8 cellular contexts compared by ENCODE assay signal in genomic region chr2:19362094-19362649, GRCh38. TPM values are rescaled to one million over a fixed set of nuclear protein-coding genes. Genes with fewer than 3 reads are reported as not detected.
A peak's percentile ranks its signal among the peaks of the same experiment; 100 is the strongest.
DNase-seq lines count a peak whose midpoint lies in the region; TF ChIP-seq lines count a peak whose summit lies in the region.

No MANE protein-coding gene starts in this region.

- no peak overlapping the region for H3K4ac ChIP-seq in mesendoderm (ENCODE audit: low read depth, low read length)

- WGBS in mesendoderm (ENCODE audit: extremely low coverage, insufficient coverage, low lambda C conversion rate), result no CpG with 5 or more reads among the region's 14 CpGs

- no peak overlapping the region for H4K5ac ChIP-seq in mesendoderm (ENCODE audit: low read length)

- no peak overlapping the region for H2BK5ac ChIP-seq in mesendoderm (ENCODE audit: low read length)

- no peak overlapping the region for H3K56ac ChIP-seq in mesendoderm (ENCODE audit: low read length)

- H3K9me3 Mint-ChIP-seq in activated CD4-positive, alpha-beta T cell treated with anti-CD3 and anti-CD28 coated beads, Interleukin-2, amount 10 ng/mL, durations not matched to agents 7 days and 5 days, result no peaks in the 10 kb centered on the region

- POLR2A ChIA-PET in activated CD4-positive, alpha-beta T cell treated with anti-CD3 and anti-CD28 coated beads, Interleukin-2, amount 10 ng/mL, durations not matched to agents 7 days and 5 days (lab: Charles Lee), result no interaction called here

- H3K79me1 ChIP-seq in mesendoderm (ENCODE audit: low read length), result no peaks in the 10 kb centered on the region

- no peak overlapping the region for H2AK5ac ChIP-seq in mesendoderm (ENCODE audit: low read length)

- no peak overlapping the region for H3K18ac ChIP-seq in mesendoderm (ENCODE audit: low read length)

- no peaks in the 10 kb centered on the region for H3K9me3 ChIP-seq in breast epithelium

- H3K4me1 Mint-ChIP-seq in activated CD4-positive, alpha-beta T cell treated with anti-CD3 and anti-CD28 coated beads, Interleukin-2, amount 10 ng/mL, durations not matched to agents 7 days and 5 days, result peaks cover 37% of the 10 kb centered on the region

- H3K4me1 ChIP-seq in breast epithelium (no peaks in the 10 kb centered on the region), mesendoderm (ENCODE audit: control insufficient read depth, low read depth, low read length) (peaks cover 4% of the 10 kb centered on the region)

- H3K27ac Mint-ChIP-seq in activated CD4-positive, alpha-beta T cell treated with anti-CD3 and anti-CD28 coated beads, Interleukin-2, amount 10 ng/mL, durations not matched to agents 7 days and 5 days, result peak overlapping the region; percentile 74

- H3K36me3 ChIP-seq in breast epithelium (no peaks in the 10 kb centered on the region), mesendoderm (ENCODE audit: control insufficient read depth, insufficient read depth, low read length) (no peaks in the 10 kb centered on the region)

- no peaks in the 10 kb centered on the region for H3K36me3 Mint-ChIP-seq in activated CD4-positive, alpha-beta T cell treated with anti-CD3 and anti-CD28 coated beads, Interleukin-2, amount 10 ng/mL, durations not matched to agents 7 days and 5 days (ENCODE audit: low read depth)

- no peak overlapping the region for H3K4me2 ChIP-seq in mesendoderm (ENCODE audit: low read length)

- H3K27ac ChIP-seq in breast epithelium (peak overlapping the region; percentile 51 to 54), mesendoderm (ENCODE audit: low read depth, low read length) (no peak overlapping the region)

- H2BK15ac ChIP-seq in mesendoderm (replicated peaks; ENCODE audit: low read depth), result no peak overlapping the region

- peaks cover 0 to 17% of the 10 kb centered on the region in 2 donors for H3K27me3 ChIP-seq in breast epithelium
- peaks cover 68% of the 10 kb centered on the region for H3K27me3 ChIP-seq in mesendoderm (ENCODE audit: insufficient read depth, low read length, poor library complexity)

- H3K79me2 ChIP-seq in mesendoderm (ENCODE audit: control insufficient read depth, insufficient read depth, low read length), result no peaks in the 10 kb centered on the region

- TF ChIP-seq CTCF in breast epithelium (IDR thresholded peaks at IDR 0.05), result no peak

- peak; percentile 47 for DNase-seq in activated CD4-positive, alpha-beta T cell treated with anti-CD3 and anti-CD28 coated beads, Interleukin-2, amount 10 ng/mL, durations not matched to agents 7 days and 5 days
- no peak for DNase-seq in activated CD4-positive, alpha-beta T cell treated with anti-CD3 and anti-CD28 coated beads, Interleukin-2, amount 50 U/mL, for 48 hours
- DNase-seq in NCI-H2196 (lab: John Stamatoyannopoulos, UW; ENCODE audit: unreplicated experiment) (peak; percentile 31), breast epithelium (ENCODE audit: low spot score in 2 of 2) (no peak), mesendoderm (peak; percentile 37), superior temporal gyrus (ENCODE audit: extremely low spot score) (no peak), NCI-H1048 (lab: John Stamatoyannopoulos, UW) (no peak), SKM-1 treated with dmso at 0.1 percent for 144 hours (lab: John Stamatoyannopoulos, UW; ENCODE audit: unreplicated experiment) (no peak)

- no peak overlapping the region for H3K9ac ChIP-seq in mesendoderm (ENCODE audit: low read length)

- TF ChIP-seq POLR2A in breast epithelium (IDR thresholded peaks at IDR 0.05), result no peak

- no peak overlapping the region for H2BK120ac ChIP-seq in mesendoderm (ENCODE audit: low read depth, low read length)

- peak overlapping the region; percentile 88 for H3K4me3 Mint-ChIP-seq in activated CD4-positive, alpha-beta T cell treated with anti-CD3 and anti-CD28 coated beads, Interleukin-2, amount 10 ng/mL, durations not matched to agents 7 days and 5 days

- intact Hi-C loops in breast epithelium (cut with DNase I; ENCODE audit: low total_unique reads), result no loop called here

- H3K23ac ChIP-seq in mesendoderm (ENCODE audit: low read length), result no peak overlapping the region

- peaks cover 92% of the 10 kb centered on the region for H3K27me3 Mint-ChIP-seq in activated CD4-positive, alpha-beta T cell treated with anti-CD3 and anti-CD28 coated beads, Interleukin-2, amount 10 ng/mL, durations not matched to agents 7 days and 5 days

- H4K8ac ChIP-seq in mesendoderm (ENCODE audit: low read depth, low read length), result no peak overlapping the region

- CTCF ChIA-PET in activated CD4-positive, alpha-beta T cell treated with anti-CD3 and anti-CD28 coated beads, Interleukin-2, amount 10 ng/mL, durations not matched to agents 7 days and 5 days (lab: Charles Lee), result interaction anchor here (1.0 to 4.3 kb wide), 2 partner anchors 10 to 14 kb away, joined by 4 to 15 read pairs; no protein-coding TSS in a partner anchor

- H3K4me3 ChIP-seq in breast epithelium (peak overlapping the region; percentile 46 to 71 (median 64)), mesendoderm (ENCODE audit: low read length) (no peak overlapping the region)

RNA-seq across cellular contexts. Expression of gene OSR1, which starts 3.7 kb away (rescaled TPM):
- not detected for total RNA-seq in activated CD4-positive, alpha-beta T cell treated with anti-CD3 and anti-CD28 coated beads, Interleukin-2, amount 10 ng/mL, durations not matched to agents 7 days and 5 days
- 10 to 100 TPM; 18.7 to 40.0 (median 34.1) TPM for total RNA-seq in breast epithelium
- 0.04 TPM for polyA plus RNA-seq in mesendoderm (2013, experiment 1 of 2)
- 0.08 TPM for polyA plus RNA-seq in mesendoderm (2013, experiment 2 of 2)

Comparison
In these comparisons a context has a peak if more than half of its experiments do, and no peak if none do; other contexts are left out.
1. DNase-seq: peak in activated CD4-positive, alpha-beta T cell treated with anti-CD3 and anti-CD28 coated beads, Interleukin-2, amount 10 ng/mL, durations not matched to agents 7 days and 5 days (single experiment), NCI-H2196 (single experiment) and mesendoderm (single experiment); none in activated CD4-positive, alpha-beta T cell treated with anti-CD3 and anti-CD28 coated beads, Interleukin-2, amount 50 U/mL, for 48 hours (0 of 2), breast epithelium (0 of 2), superior temporal gyrus (single experiment), NCI-H1048 (single experiment) and SKM-1 treated with dmso at 0.1 percent for 144 hours (single experiment).
2. RNA of gene OSR1, which starts 3.7 kb away (total RNA-seq): 18.7 to 40.0 TPM in breast epithelium; not detected in activated CD4-positive, alpha-beta T cell treated with anti-CD3 and anti-CD28 coated beads, Interleukin-2, amount 10 ng/mL, durations not matched to agents 7 days and 5 days; every median in the first group is over 10 times any median in the second.